In genomic region chr22:49009359-49010063, GRCh38 we compare ENCODE assay signal across 15 cellular contexts.
"Had no signal": no experiment of that assay in that cellular context is flagged by ENCODE, and none has a peak within 500 bp of the region (broad histone marks: within the 10 kb centered on the region; RNA-seq: fewer than 3 reads in every experiment).

No MANE protein-coding gene starts in this region.

- H3K4me1 ChIP-seq: adrenal gland, body of pancreas, left lung, pancreas had no signal

- H3K27ac ChIP-seq: adrenal gland, body of pancreas, left lung, pancreas, skin epidermis had no signal

- H3K4me3 ChIP-seq: adrenal gland, body of pancreas, left lung, pancreas, skin epidermis had no signal

- DNase-seq: activated CD4-positive, alpha-beta T cell treated with anti-CD3 and anti-CD28 coated beads, Interleukin-2, amount 50 U/mL, for 48 hours; cerebellar nuclear complex; dermis blood vessel endothelial cell; glutamatergic neuron; left lung; mesenchymal stem cell; SIG-M5; T-helper 2 cell; trophoblast cell had no signal

- H3K36me3 ChIP-seq: adrenal gland, left lung, pancreas had no signal

- ATAC-seq: activated CD4-positive, CD25-positive, alpha-beta regulatory T cell treated with anti-CD3 and anti-CD28 coated beads, Interleukin-2, amount 50 U/mL, for 24 hours; body of pancreas; left lung; pancreas had no signal

- H3K4me3 Mint-ChIP-seq: nephron had no signal

- H3K27me3 ChIP-seq: adrenal gland, body of pancreas, pancreas had no signal

- H3K27ac Mint-ChIP-seq: nephron had no signal

- H3K9me3 ChIP-seq: adrenal gland, body of pancreas, left lung, pancreas had no signal
